Comparison of ENCODE assay signal across 3 cellular contexts in genomic region chr7:74730186-74730585, GRCh38. TPM values are rescaled to one million over a fixed set of nuclear protein-coding genes. Genes with fewer than 3 reads are reported as not detected.
"Had no signal": no experiment of that assay in that cellular context is flagged by ENCODE, and none has a peak within 500 bp of the region (broad histone marks: within the 10 kb centered on the region; RNA-seq: fewer than 3 reads in every experiment).

No MANE protein-coding gene starts in this region.

RNA-seq across cellular contexts. Expression of gene NCF1, which starts 43.6 kb away (rescaled TPM):
- total RNA-seq: M059J, SJSA1 had no signal
- polyA plus RNA-seq: SK-N-SH had no signal
